In genomic region chr17:76671123-76671911, GRCh38 we compare ENCODE assay signal across 1 cellular context.
A peak's percentile ranks its signal among the peaks of the same experiment; 100 is the strongest.
TF ChIP-seq lines count a peak whose summit lies in the region.

No MANE protein-coding gene starts in this region.

TF ChIP-seq in HepG2, 621 proteins besides CTCF, POLR2A, EP300 and RAD21 (continued from another document and continues in another):
- peak; percentile 85; the same call in 1 of the 2 replicates for TF ChIP-seq ZNF138 (CRISPR knock-in tag; IDR thresholded peaks at IDR 0.05; ENCODE audit: low read depth)
- no peak for TF ChIP-seq ELK4 (CRISPR knock-in tag; IDR thresholded peaks at IDR 0.05; ENCODE audit: borderline replicate concordance)
- peak; percentile 65 for TF ChIP-seq HOXA3 (CRISPR knock-in tag; IDR thresholded peaks at IDR 0.05)
- TF ChIP-seq ZNF552 (CRISPR knock-in tag; IDR thresholded peaks at IDR 0.05; ENCODE audit: borderline replicate concordance) = no peak; the same call in 1 of the 2 replicates
- TF ChIP-seq ZFP41 (CRISPR knock-in tag; IDR thresholded peaks at IDR 0.05; ENCODE audit: borderline replicate concordance) = peak; percentile 79; the same call in 1 of the 2 replicates
- no peak for TF ChIP-seq HNRNPLL (IDR thresholded peaks at IDR 0.05; ENCODE audit: low read depth, low read length, poor library complexity, severe bottlenecking)
- peak; percentile 91 for TF ChIP-seq POLR2G (IDR thresholded peaks at IDR 0.05; ENCODE audit: low read depth, low read length)
- no peak for TF ChIP-seq PRDM15 (CRISPR knock-in tag; IDR thresholded peaks at IDR 0.05)
- no peak; the same call in 1 of the 2 replicates for TF ChIP-seq MIER3 (CRISPR knock-in tag; IDR thresholded peaks at IDR 0.05; ENCODE audit: borderline replicate concordance)
- TF ChIP-seq HNRNPH1 (optimal IDR thresholded peaks at IDR 0.05; ENCODE audit: low read depth, low read length) = peak; percentile 23
- TF ChIP-seq ATF7 (IDR thresholded peaks at IDR 0.05) = no peak
- TF ChIP-seq ATF7 (CRISPR knock-in tag; IDR thresholded peaks at IDR 0.05) = no peak; the same call in 1 of the 2 replicates
- no peak for TF ChIP-seq ZNF101 (CRISPR knock-in tag; IDR thresholded peaks at IDR 0.05; ENCODE audit: borderline replicate concordance, low read depth)
- no peak for TF ChIP-seq CHCHD3 (CRISPR knock-in tag; IDR thresholded peaks at IDR 0.05)
- TF ChIP-seq TSC22D2 (CRISPR knock-in tag; IDR thresholded peaks at IDR 0.05; ENCODE audit: borderline replicate concordance) = peak; percentile 60; the same call in 1 of the 2 replicates
- no peak for TF ChIP-seq ZNF670 (CRISPR knock-in tag; IDR thresholded peaks at IDR 0.05; ENCODE audit: borderline replicate concordance)
- no peak for TF ChIP-seq ZNF12 (CRISPR knock-in tag; IDR thresholded peaks at IDR 0.05)
- TF ChIP-seq KDM1A (CRISPR knock-in tag; IDR thresholded peaks at IDR 0.05) = no peak
- peak; percentile 88; the same call in 1 of the 2 replicates for TF ChIP-seq ZNF333 (CRISPR knock-in tag; IDR thresholded peaks at IDR 0.05; ENCODE audit: borderline replicate concordance)
- no peak for TF ChIP-seq SOX6 (IDR thresholded peaks at IDR 0.05)
- TF ChIP-seq SOX6 (CRISPR knock-in tag; IDR thresholded peaks at IDR 0.05) = peak; percentile 87
- TF ChIP-seq CEBPG (CRISPR knock-in tag; IDR thresholded peaks at IDR 0.05) = peak; percentile 16; the same call in 1 of the 2 replicates
- TF ChIP-seq RXRB (CRISPR knock-in tag; IDR thresholded peaks at IDR 0.05; ENCODE audit: borderline replicate concordance) = peak; percentile 55
- no peak; the same call in 1 of the 2 replicates for TF ChIP-seq HMG20B (CRISPR knock-in tag; conservative IDR thresholded peaks at IDR 0.05)
- peak; percentile 98; the same call in 1 of the 2 replicates for TF ChIP-seq ZNF598 (CRISPR knock-in tag; IDR thresholded peaks at IDR 0.05; ENCODE audit: borderline replicate concordance)
- TF ChIP-seq NFE2 (CRISPR knock-in tag; IDR thresholded peaks at IDR 0.05) = no peak
- TF ChIP-seq PAWR (CRISPR knock-in tag; IDR thresholded peaks at IDR 0.05; ENCODE audit: borderline replicate concordance) = no peak
- TF ChIP-seq ZNF589 (CRISPR knock-in tag; conservative IDR thresholded peaks at IDR 0.05) = 0 out of 2 replicates have a peak, but pooled peaks have one; percentile 64
- peak; percentile 80 for TF ChIP-seq ZNF629 (CRISPR knock-in tag; conservative IDR thresholded peaks at IDR 0.05)
- 0 out of 2 replicates have a peak, but pooled peaks have one; percentile 24 for TF ChIP-seq KIAA2018 (CRISPR knock-in tag; IDR thresholded peaks at IDR 0.05; ENCODE audit: borderline replicate concordance)
- TF ChIP-seq THAP9 (CRISPR knock-in tag; IDR thresholded peaks at IDR 0.05; ENCODE audit: borderline replicate concordance) = peak; percentile 90
- TF ChIP-seq SIX1 (CRISPR knock-in tag; IDR thresholded peaks at IDR 0.05; ENCODE audit: borderline replicate concordance) = no peak
- TF ChIP-seq ZNF354B (CRISPR knock-in tag; IDR thresholded peaks at IDR 0.05) = peak; percentile 88; the same call in 1 of the 2 replicates
- TF ChIP-seq ZNF678 (CRISPR knock-in tag; IDR thresholded peaks at IDR 0.05) = no peak
- no peak for TF ChIP-seq ZBTB14 (CRISPR knock-in tag; IDR thresholded peaks at IDR 0.05)
- no peak for TF ChIP-seq ZNF672 (CRISPR knock-in tag; IDR thresholded peaks at IDR 0.05)
- TF ChIP-seq SKIL (CRISPR knock-in tag; IDR thresholded peaks at IDR 0.05; ENCODE audit: borderline replicate concordance) = peak; percentile 37; the same call in 1 of the 2 replicates
- no peak for TF ChIP-seq SP140L (CRISPR knock-in tag; IDR thresholded peaks at IDR 0.05; ENCODE audit: borderline replicate concordance)
- peak; percentile 69; the same call in 1 of the 2 replicates for TF ChIP-seq ZNF614 (CRISPR knock-in tag; IDR thresholded peaks at IDR 0.05; ENCODE audit: borderline replicate concordance)
- peak; percentile 81; the same call in 1 of the 2 replicates for TF ChIP-seq ELF4 (CRISPR knock-in tag; IDR thresholded peaks at IDR 0.05; ENCODE audit: borderline replicate concordance)
- TF ChIP-seq ZBTB44 (CRISPR knock-in tag; IDR thresholded peaks at IDR 0.05) = no peak
